ENCODE assay signal across 21 cellular contexts in genomic region chr1:245863566-245864184, GRCh38.
"Had no signal": no experiment of that assay in that cellular context is flagged by ENCODE, and none has a peak within 500 bp of the region (broad histone marks: within the 10 kb centered on the region; RNA-seq: fewer than 3 reads in every experiment).

No MANE protein-coding gene starts in this region.

- H3K27ac ChIP-seq: brain microvascular endothelial cell, coronary artery, esophagus squamous epithelium, heart right ventricle, left lung, prostate gland, tibial artery, VCaP had no signal

- H3K36me3 ChIP-seq: brain microvascular endothelial cell, esophagus squamous epithelium, heart right ventricle, prostate gland, tibial artery had no signal

- H3K27me3 ChIP-seq: brain microvascular endothelial cell, esophagus squamous epithelium, heart right ventricle, left lung, tibial artery had no signal

- H3K4me3 ChIP-seq: coronary artery, esophagus squamous epithelium, heart right ventricle, left lung, prostate gland, tibial artery had no signal

- H3K9me3 ChIP-seq: esophagus squamous epithelium, heart right ventricle, left lung, prostate gland, tibial artery had no signal

- FAIRE-seq: keratinocyte had no signal

- DNase-seq: activated CD4-positive, alpha-beta T cell treated with anti-CD3 and anti-CD28 coated beads, Interleukin-2, amount 10 ng/mL, durations not matched to agents 7 days and 5 days; activated CD8-positive, alpha-beta memory T cell treated with anti-CD3 and anti-CD28 coated beads, Interleukin-2, amount 10 ng/mL, durations not matched to agents 7 days and 5 days; activated CD8-positive, alpha-beta T cell treated with anti-CD3 and anti-CD28 coated beads for 36 hours; activated gamma-delta T cell; activated naive CD4-positive, alpha-beta T cell treated with anti-CD3 and anti-CD28 coated beads, Interleukin-2, amount 50 U/mL, for 16 hours; activated naive CD8-positive, alpha-beta T cell treated with anti-CD3 and anti-CD28 coated beads, Interleukin-2, amount 50 U/mL, for 24 hours; activated T-cell treated with anti-CD3 and anti-CD28 coated beads for 4 hours; anterior cingulate cortex; brain microvascular endothelial cell; esophagus squamous epithelium; heart right ventricle; left lung; naive thymus-derived CD8-positive, alpha-beta T cell; right cardiac atrium; stimulated activated CD4-positive, alpha-beta T cell treated with anti-CD3 and anti-CD28 coated beads, Interleukin-12 subunit alpha, Interleukin-12 subunit beta, amount 100 ng/mL, for 4 hours; substantia nigra; tibial artery had no signal

- H3K4me1 ChIP-seq: left lung, prostate gland, tibial artery had no signal
